19 cellular contexts compared by ENCODE assay signal in genomic region chr13:99271249-99271648, GRCh38. TPM values are rescaled to one million over a fixed set of nuclear protein-coding genes. Genes with fewer than 3 reads are reported as not detected.
DNase-seq lines count a peak whose midpoint lies in the region; ATAC-seq and TF ChIP-seq lines count a peak whose summit lies in the region.
"Had no signal": no experiment of that assay in that cellular context is flagged by ENCODE, and none has a peak within 500 bp of the region (broad histone marks: within the 10 kb centered on the region; RNA-seq: fewer than 3 reads in every experiment).

No MANE protein-coding gene starts in this region.

- H3K27me3 ChIP-seq in gastroesophageal sphincter = no peaks in the 10 kb centered on the region
- H3K27me3 ChIP-seq: right lobe of liver had no signal

- H3K9me3 ChIP-seq in gastroesophageal sphincter = no peaks in the 10 kb centered on the region
- H3K9me3 ChIP-seq: right lobe of liver had no signal

- POLR2A ChIA-PET in T-cell (lab: Charles Lee) = interaction anchor here (0.6 to 3.3 kb wide), 14 partner anchors 9 to 232 kb away, joined by 3 to 19 read pairs (median 4); partner anchors contain the start of gene GPR18 (in 1 of the 2)

- 64 to 68% methylated on average over 3 of the region's 3 CpGs for WGBS in gastroesophageal sphincter (ENCODE audit: low coverage in 1 of 2), 2 donors

- no peak for ATAC-seq in T-cell (replicated peaks in 1 of 4)
- ATAC-seq in gastroesophageal sphincter = no peak
- ATAC-seq in stimulated activated naive B cell treated with anti-CD40 and anti-IgM and Interleukin-4, amounts not matched to agents 10 μg/mL and 1 μg/mL and 100 μg/mL, for 72 hours (replicated peaks) = no peak
- no peak for ATAC-seq in HG03469 (IDR thresholded peaks at IDR 0.05; ENCODE audit: unreplicated experiment)
- ATAC-seq: right lobe of liver had no signal

- no peak for DNase-seq in T-helper 2 cell treated with Interferon-gamma antibody and Interleukin-4, amounts not matched to agents 5 μg/mL and 100 μg/mL, for 36 hours (ENCODE audit: low spot score)
- DNase-seq in T-helper 2 cell (no peak), T-cell (no peak), amygdala (lab: John Stamatoyannopoulos, UW) (no peak), NCI-H2171 (lab: John Stamatoyannopoulos, UW) (no peak)
- DNase-seq in stimulated activated naive B cell treated with anti-CD40 and anti-IgM and Interleukin-4, amounts not matched to agents 10 μg/mL and 1 μg/mL and 100 μg/mL, for 72 hours = no peak
- DNase-seq: activated naive CD4-positive, alpha-beta T cell treated with Interleukin-2 at 50 U/mL for 16 hours; C1 segment of cervical spinal cord; DMS79 treated with DMSO at 0.1 percent for 48 hours; KG1; kidney; NCI-H1092 treated with DMSO at 0.1 percent for 48 hours; nucleus accumbens; right lobe of liver; stimulated activated CD4-positive, alpha-beta T cell treated with anti-CD3 and anti-CD28 coated beads, Interleukin-1b, Interleukin-23, amount 100 ng/mL, for 48 hours had no signal

- peaks cover 53% of the 10 kb centered on the region for H3K4me1 Mint-ChIP-seq in T-helper 2 cell treated with Interferon-gamma antibody and Interleukin-4, amounts not matched to agents 5 μg/mL and 100 μg/mL, for 36 hours (ENCODE audit: low read depth)
- peaks cover 67 to 68% (median 67%) of the 10 kb centered on the region in 3 donors for H3K4me1 Mint-ChIP-seq in T-cell
- peaks cover 40 to 71% of the 10 kb centered on the region in 2 donors for H3K4me1 Mint-ChIP-seq in stimulated activated naive B cell treated with anti-CD40 and anti-IgM and Interleukin-4, amounts not matched to agents 10 μg/mL and 1 μg/mL and 100 μg/mL, for 72 hours

- peaks cover 44% of the 10 kb centered on the region for H3K36me3 Mint-ChIP-seq in T-helper 2 cell treated with Interferon-gamma antibody and Interleukin-4, amounts not matched to agents 5 μg/mL and 100 μg/mL, for 36 hours (ENCODE audit: low read depth)
- H3K36me3 Mint-ChIP-seq in T-cell = peaks cover 28% of the 10 kb centered on the region
- peaks cover 37 to 54% of the 10 kb centered on the region in 2 donors for H3K36me3 Mint-ChIP-seq in stimulated activated naive B cell treated with anti-CD40 and anti-IgM and Interleukin-4, amounts not matched to agents 10 μg/mL and 1 μg/mL and 100 μg/mL, for 72 hours

- CTCF ChIA-PET in T-cell (lab: Charles Lee) = interaction anchor here (0.7 to 11.0 kb wide), 29 partner anchors 10 to 169 kb away, joined by 3 to 246 read pairs (median 5); partner anchors contain the start of genes GPR18 (in 1 of the 2) and GPR183 (in 1 of the 2)

- H3K27ac Mint-ChIP-seq in T-helper 2 cell treated with Interferon-gamma antibody and Interleukin-4, amounts not matched to agents 5 μg/mL and 100 μg/mL, for 36 hours = peak overlapping the region; percentile 68
- peak overlapping the region; percentile 84 to 87 for H3K27ac Mint-ChIP-seq in T-cell
- H3K27ac Mint-ChIP-seq in stimulated activated naive B cell treated with anti-CD40 and anti-IgM and Interleukin-4, amounts not matched to agents 10 μg/mL and 1 μg/mL and 100 μg/mL, for 72 hours = peak overlapping the region; percentile 93

- H3K36me3 ChIP-seq in gastroesophageal sphincter = peaks cover 0 to 7% of the 10 kb centered on the region in 2 donors
- H3K36me3 ChIP-seq: right lobe of liver had no signal

- H3K4me3 ChIP-seq in gastroesophageal sphincter = no peak overlapping the region
- H3K4me3 ChIP-seq: right lobe of liver had no signal

- peaks cover 18% of the 10 kb centered on the region for H3K9me3 Mint-ChIP-seq in T-helper 2 cell treated with Interferon-gamma antibody and Interleukin-4, amounts not matched to agents 5 μg/mL and 100 μg/mL, for 36 hours
- peaks cover 0 to 10% (median 0%) of the 10 kb centered on the region in 3 donors for H3K9me3 Mint-ChIP-seq in T-cell
- H3K9me3 Mint-ChIP-seq in stimulated activated naive B cell treated with anti-CD40 and anti-IgM and Interleukin-4, amounts not matched to agents 10 μg/mL and 1 μg/mL and 100 μg/mL, for 72 hours = peaks cover 0 to 3% of the 10 kb centered on the region in 2 donors

- TF ChIP-seq CTCF in gastroesophageal sphincter (IDR thresholded peaks at IDR 0.05) = no peak

- H3K4me1 ChIP-seq in gastroesophageal sphincter = peaks cover 0 to 32% (median 3%) of the 10 kb centered on the region in 3 donors

- H3K27me3 Mint-ChIP-seq in T-helper 2 cell treated with Interferon-gamma antibody and Interleukin-4, amounts not matched to agents 5 μg/mL and 100 μg/mL, for 36 hours (ENCODE audit: low read depth) = no peaks in the 10 kb centered on the region
- no peaks in the 10 kb centered on the region for H3K27me3 Mint-ChIP-seq in T-cell
- no peaks in the 10 kb centered on the region for H3K27me3 Mint-ChIP-seq in stimulated activated naive B cell treated with anti-CD40 and anti-IgM and Interleukin-4, amounts not matched to agents 10 μg/mL and 1 μg/mL and 100 μg/mL, for 72 hours

- H3K4me3 Mint-ChIP-seq in T-helper 2 cell treated with Interferon-gamma antibody and Interleukin-4, amounts not matched to agents 5 μg/mL and 100 μg/mL, for 36 hours = no peak overlapping the region
- no peak overlapping the region for H3K4me3 Mint-ChIP-seq in T-cell
- H3K4me3 Mint-ChIP-seq in stimulated activated naive B cell treated with anti-CD40 and anti-IgM and Interleukin-4, amounts not matched to agents 10 μg/mL and 1 μg/mL and 100 μg/mL, for 72 hours = peak overlapping the region; percentile 43 to 61

- peak overlapping the region in 3 of 4 donors; percentile 26 to 54 (median 42) for H3K27ac ChIP-seq in gastroesophageal sphincter
- H3K27ac ChIP-seq: 22Rv1, right lobe of liver had no signal

- TF ChIP-seq EP300 in gastroesophageal sphincter (IDR thresholded peaks at IDR 0.05) = no peak

- no peak for TF ChIP-seq POLR2A in gastroesophageal sphincter (IDR thresholded peaks at IDR 0.05)

RNA-seq across cellular contexts. Expression of gene GPR18, which starts 13.1 kb away (rescaled TPM):
- 10 to 100 TPM; 15.2 to 26.7 (median 16.7) TPM for total RNA-seq in T-cell
- not detected for total RNA-seq in gastroesophageal sphincter
- total RNA-seq: RPMI7951 had no signal

RNA-seq across cellular contexts. Expression of gene GPR183, which starts 36.0 kb away (rescaled TPM):
- total RNA-seq in T-cell = 100 to 1,000 TPM in 3 of 5 donors, 10 to 100 TPM in 2; 69.9 to 152 (median 100) TPM
- 10 to 100 TPM; 11.5 to 23.8 (median 18.1) TPM for total RNA-seq in gastroesophageal sphincter

Comparison
In these comparisons a context has a peak if more than half of its experiments do, and no peak if none do; other contexts are left out.
1. H3K4me3 Mint-ChIP-seq: peak in stimulated activated naive B cell treated with anti-CD40 and anti-IgM and Interleukin-4, amounts not matched to agents 10 μg/mL and 1 μg/mL and 100 μg/mL, for 72 hours (2 of 2); none in T-helper 2 cell treated with Interferon-gamma antibody and Interleukin-4, amounts not matched to agents 5 μg/mL and 100 μg/mL, for 36 hours (single experiment) and T-cell (0 of 3).
2. RNA of gene GPR18, which starts 13.1 kb away (total RNA-seq): 15.2 to 26.7 TPM in T-cell; not detected in gastroesophageal sphincter; every median in the first group is over 10 times any median in the second.
3. Peak in every context shown above with its lines, with median percentiles within 50 percentile points of each other: H3K27ac Mint-ChIP-seq.